Comparison of ENCODE assay signal across 14 cellular contexts in the genomic region with DNA sequence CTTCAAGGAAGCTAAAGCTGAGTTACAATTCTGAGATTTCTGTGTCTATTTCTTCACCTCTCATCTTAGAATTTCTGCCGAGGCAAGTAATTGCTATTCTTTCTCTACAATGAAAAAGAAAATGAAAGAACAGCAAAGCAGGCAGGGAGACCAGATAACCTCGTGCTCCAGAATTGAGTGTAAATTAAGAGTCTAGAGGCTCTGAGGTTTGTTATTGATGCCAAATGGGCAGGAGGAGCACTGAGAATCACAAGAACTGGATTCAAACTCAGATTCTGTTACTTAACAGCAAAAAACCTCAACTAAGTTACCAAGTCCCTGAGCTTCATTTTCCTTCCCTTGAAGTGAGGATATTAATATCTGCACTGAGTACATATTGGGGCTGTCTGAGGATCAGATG. TPM values are rescaled to one million over a fixed set of nuclear protein-coding genes. Genes with fewer than 3 reads are reported as not detected.
DNase-seq lines count a peak whose midpoint lies in the region; TF ChIP-seq lines count a peak whose summit lies in the region.
"Had no signal": no experiment of that assay in that cellular context is flagged by ENCODE, and none has a peak within 500 bp of the region (broad histone marks: within the 10 kb centered on the region; RNA-seq: fewer than 3 reads in every experiment).

No MANE protein-coding gene starts in this region.

- H3K36me3 ChIP-seq in breast epithelium = no peaks in the 10 kb centered on the region
- H3K36me3 ChIP-seq in uterus = no peaks in the 10 kb centered on the region
- no peaks in the 10 kb centered on the region for H3K36me3 ChIP-seq in CD8-positive, alpha-beta memory T cell (ENCODE audit: insufficient read depth, low read length)
- H3K36me3 ChIP-seq in CD4-positive, alpha-beta memory T cell (ENCODE audit: insufficient read depth, low read length) = no peaks in the 10 kb centered on the region

- H3K4me3 ChIP-seq in breast epithelium (peak overlapping the region; percentile 20 to 34 (median 22)), uterus (peak overlapping the region; percentile 8 to 21)
- no peak overlapping the region for H3K4me3 ChIP-seq in CD8-positive, alpha-beta memory T cell (ENCODE audit: low read length)
- no peak overlapping the region for H3K4me3 ChIP-seq in CD4-positive, alpha-beta memory T cell (ENCODE audit: low read length in 2 of 2)
- H3K4me3 ChIP-seq: PC-9 had no signal

- intact Hi-C loops in breast epithelium (cut with DNase I; ENCODE audit: low total_unique reads) (loop anchor here (5.0 kb wide), 1 partner anchor 226 kb away; no protein-coding TSS in a partner anchor), MCF 10A (cut with micrococcal nuclease) (loop anchor here (5.0 kb wide), 1 partner anchor 569 kb away; no protein-coding TSS in a partner anchor), uterus (cut with DNase I; ENCODE audit: low total_unique reads) (no loop called here)
- intact Hi-C loops in CD4-positive, alpha-beta memory T cell (cut with micrococcal nuclease) = no loop called here

- TF ChIP-seq POLR2A in breast epithelium (IDR thresholded peaks at IDR 0.05) = no peak
- no peak for TF ChIP-seq POLR2A in uterus (IDR thresholded peaks at IDR 0.05)

- no peaks in the 10 kb centered on the region for H3K9me3 Mint-ChIP-seq in MCF 10A (ENCODE audit: unreplicated experiment)
- no peaks in the 10 kb centered on the region for H3K9me3 Mint-ChIP-seq in chondrocyte (ENCODE audit: low read depth)
- H3K9me3 Mint-ChIP-seq in nephron = no peaks in the 10 kb centered on the region
- no peaks in the 10 kb centered on the region for H3K9me3 Mint-ChIP-seq in CD8-positive, alpha-beta memory T cell
- no peaks in the 10 kb centered on the region for H3K9me3 Mint-ChIP-seq in CD4-positive, alpha-beta memory T cell

- no peak for TF ChIP-seq CTCF in breast epithelium (IDR thresholded peaks at IDR 0.05)
- no peak for TF ChIP-seq CTCF in MCF 10A (IDR thresholded peaks at IDR 0.05; ENCODE audit: unreplicated experiment)
- no peak for TF ChIP-seq CTCF in chondrocyte (IDR thresholded peaks at IDR 0.05)
- TF ChIP-seq CTCF in nephron (IDR thresholded peaks at IDR 0.05; ENCODE audit: unreplicated experiment in 3 of 3) = no peak
- no peak for TF ChIP-seq CTCF in uterus (IDR thresholded peaks at IDR 0.05)

- H3K27me3 Mint-ChIP-seq in MCF 10A (ENCODE audit: insufficient read depth, unreplicated experiment) (no peaks in the 10 kb centered on the region), chondrocyte (ENCODE audit: low read depth) (no peaks in the 10 kb centered on the region), nephron (ENCODE audit: low read depth) (peaks cover 4% of the 10 kb centered on the region)
- H3K27me3 Mint-ChIP-seq in CD8-positive, alpha-beta memory T cell = peaks cover 1 to 19% of the 10 kb centered on the region in 2 donors
- H3K27me3 Mint-ChIP-seq in CD4-positive, alpha-beta memory T cell = peaks cover 7 to 10% of the 10 kb centered on the region in 2 donors

- H3K4me1 Mint-ChIP-seq in MCF 10A (ENCODE audit: insufficient read depth, unreplicated experiment) (peaks cover 13% of the 10 kb centered on the region), chondrocyte (ENCODE audit: low read depth) (peaks cover 57% of the 10 kb centered on the region), nephron (peaks cover 55% of the 10 kb centered on the region)
- peaks cover 0 to 8% (median 2%) of the 10 kb centered on the region in 3 donors for H3K4me1 Mint-ChIP-seq in CD8-positive, alpha-beta memory T cell
- peaks cover 0 to 3% (median 1%) of the 10 kb centered on the region in 4 donors for H3K4me1 Mint-ChIP-seq in CD4-positive, alpha-beta memory T cell

- H3K27ac Mint-ChIP-seq in MCF 10A (ENCODE audit: low read depth, unreplicated experiment) (no peak overlapping the region), chondrocyte (ENCODE audit: unreplicated experiment) (peak overlapping the region; percentile 4), nephron (peak overlapping the region in 2 of 3 experiments; percentile 88 to 97)
- H3K27ac Mint-ChIP-seq in CD8-positive, alpha-beta memory T cell = peak overlapping the region in 1 of 8 donors; percentile 2
- no peak overlapping the region for H3K27ac Mint-ChIP-seq in CD4-positive, alpha-beta memory T cell

- no peak for DNase-seq in breast epithelium (ENCODE audit: low spot score in 2 of 2)
- no peak for DNase-seq in MCF 10A (ENCODE audit: unreplicated experiment)
- no peak for DNase-seq in chondrocyte (ENCODE audit: low spot score)
- DNase-seq in uterus = no peak
- DNase-seq in CD8-positive, alpha-beta memory T cell = no peak
- no peak for DNase-seq in CD4-positive, alpha-beta memory T cell
- DNase-seq in DMS53 (lab: John Stamatoyannopoulos, UW) = no peak
- DNase-seq: 8988T; activated CD4-positive, alpha-beta T cell treated with anti-CD3 and anti-CD28 coated beads, Interleukin-2, amount 50 U/mL, for 4 hours; activated gamma-delta T cell; Calu3; NCI-H2227 treated with DMSO at 0.1 percent for 48 hours; PC-9 had no signal

- no peaks in the 10 kb centered on the region for H3K4me1 ChIP-seq in breast epithelium
- H3K4me1 ChIP-seq in uterus = no peaks in the 10 kb centered on the region
- H3K4me1 ChIP-seq in CD8-positive, alpha-beta memory T cell (ENCODE audit: insufficient read depth, low read length) = no peaks in the 10 kb centered on the region
- H3K4me1 ChIP-seq in CD4-positive, alpha-beta memory T cell (ENCODE audit: insufficient read depth, low read length) = no peaks in the 10 kb centered on the region

- H3K9me3 ChIP-seq in breast epithelium = no peaks in the 10 kb centered on the region
- H3K9me3 ChIP-seq in uterus = no peaks in the 10 kb centered on the region
- no peaks in the 10 kb centered on the region for H3K9me3 ChIP-seq in CD8-positive, alpha-beta memory T cell (ENCODE audit: low read length)
- H3K9me3 ChIP-seq in CD4-positive, alpha-beta memory T cell (ENCODE audit: control insufficient read depth in 1 of 2, low read length in 2 of 2) = no peaks in the 10 kb centered on the region

- H3K27ac ChIP-seq in breast epithelium (peak overlapping the region; percentile 29 to 57), uterus (peak overlapping the region; percentile 79 to 87)
- H3K27ac ChIP-seq in CD8-positive, alpha-beta memory T cell (ENCODE audit: low read depth, low read length) = no peak overlapping the region
- H3K27ac ChIP-seq in CD4-positive, alpha-beta memory T cell (ENCODE audit: low read depth, low read length) = no peak overlapping the region
- H3K27ac ChIP-seq: PC-9 had no signal

- H3K36me3 Mint-ChIP-seq in MCF 10A (ENCODE audit: insufficient read depth, unreplicated experiment) (no peaks in the 10 kb centered on the region), chondrocyte (ENCODE audit: low read depth) (no peaks in the 10 kb centered on the region), nephron (ENCODE audit: low read depth) (no peaks in the 10 kb centered on the region)
- peaks cover 0 to 10% (median 2%) of the 10 kb centered on the region in 3 donors for H3K36me3 Mint-ChIP-seq in CD8-positive, alpha-beta memory T cell
- peaks cover 0 to 5% of the 10 kb centered on the region in 2 donors for H3K36me3 Mint-ChIP-seq in CD4-positive, alpha-beta memory T cell

- no peak overlapping the region for H3K4me3 Mint-ChIP-seq in MCF 10A (ENCODE audit: unreplicated experiment)
- no peak overlapping the region for H3K4me3 Mint-ChIP-seq in chondrocyte (ENCODE audit: unreplicated experiment)
- H3K4me3 Mint-ChIP-seq in nephron = no peak overlapping the region
- H3K4me3 Mint-ChIP-seq in CD8-positive, alpha-beta memory T cell = no peak overlapping the region
- H3K4me3 Mint-ChIP-seq in CD4-positive, alpha-beta memory T cell = no peak overlapping the region

- no TSS peak for BruUV-seq in MCF 10A (replicated peaks; lab: Mats Ljungman, UMichigan)

- CTCF ChIA-PET in MCF 10A (lab: Yijun Ruan, JAX) = interaction anchor here (0.5 to 5.0 kb wide), 13 partner anchors 9 to 562 kb away, joined by 3 to 30 read pairs (median 3); no protein-coding TSS in a partner anchor
- CTCF ChIA-PET in CD8-positive, alpha-beta memory T cell (lab: Charles Lee) = interaction anchor here (0.9 kb wide), 1 partner anchor 13 kb away, joined by 4 read pairs; no protein-coding TSS in a partner anchor
- CTCF ChIA-PET in CD4-positive, alpha-beta memory T cell (lab: Charles Lee; ENCODE audit: partially characterized antibody) = interaction anchor here (1.4 kb wide), 1 partner anchor 14 kb away, joined by 3 read pairs; no protein-coding TSS in a partner anchor

- H3K27me3 ChIP-seq in breast epithelium (no peaks in the 10 kb centered on the region), uterus (no peaks in the 10 kb centered on the region)
- H3K27me3 ChIP-seq in CD8-positive, alpha-beta memory T cell (ENCODE audit: insufficient read depth, low read length, poor library complexity, severe bottlenecking) = no peaks in the 10 kb centered on the region
- H3K27me3 ChIP-seq in CD4-positive, alpha-beta memory T cell (ENCODE audit: insufficient read depth, low read length) = no peaks in the 10 kb centered on the region

- POLR2A ChIA-PET in MCF 10A (lab: Yijun Ruan, JAX) = interaction anchor here (1.3 kb wide), 1 partner anchor 9 kb away, joined by 3 read pairs; no protein-coding TSS in a partner anchor
- POLR2A ChIA-PET in CD8-positive, alpha-beta memory T cell (lab: Charles Lee) = no interaction called here
- POLR2A ChIA-PET in CD4-positive, alpha-beta memory T cell (lab: Charles Lee; ENCODE audit: partially characterized antibody) = no interaction called here

RNA-seq across cellular contexts. Expression of gene DDR2, which starts 5.5 kb away (rescaled TPM):
- total RNA-seq in breast epithelium (100 to 1,000 TPM in 1 of 3 donors, 10 to 100 TPM in 2; 41.9 to 238 (median 47.2) TPM), MCF 10A (2022) (4.9 and 5.9 TPM in 2 replicates), chondrocyte (103 to 182 TPM (median 172 TPM) in 3 replicates), uterus (100 to 1,000 TPM in 1 of 4 donors, 10 to 100 TPM in 3; 40.0 to 134 (median 74.7) TPM)
- under 1 TPM; 0.13 to 0.20 TPM for total RNA-seq in CD8-positive, alpha-beta memory T cell
- polyA plus RNA-seq in CD8-positive, alpha-beta memory T cell = 0.09 TPM
- total RNA-seq in CD4-positive, alpha-beta memory T cell = under 1 TPM; 0.47 to 0.53 TPM
- under 1 TPM in 1 of 2 donors, not detected in 1; 0.18 TPM for polyA plus RNA-seq in CD4-positive, alpha-beta memory T cell

Comparison
In these comparisons a context has a peak if more than half of its experiments do, and no peak if none do; other contexts are left out.
1. H3K27ac ChIP-seq: peak in breast epithelium (2 of 2) and uterus (2 of 2); none in CD8-positive, alpha-beta memory T cell (single experiment) and CD4-positive, alpha-beta memory T cell (single experiment).
2. H3K4me3 ChIP-seq: peak in breast epithelium (3 of 3) and uterus (2 of 2); none in CD8-positive, alpha-beta memory T cell (single experiment) and CD4-positive, alpha-beta memory T cell (0 of 2).
3. H3K27ac Mint-ChIP-seq: peak in chondrocyte (single experiment) and nephron (2 of 3); none in MCF 10A (single experiment) and CD4-positive, alpha-beta memory T cell (0 of 7).
4. intact Hi-C loops: an anchor here in breast epithelium (5.0 kb wide) and MCF 10A (5.0 kb wide); none called in uterus and CD4-positive, alpha-beta memory T cell.